9 cellular contexts compared by ENCODE assay signal in the genomic region with DNA sequence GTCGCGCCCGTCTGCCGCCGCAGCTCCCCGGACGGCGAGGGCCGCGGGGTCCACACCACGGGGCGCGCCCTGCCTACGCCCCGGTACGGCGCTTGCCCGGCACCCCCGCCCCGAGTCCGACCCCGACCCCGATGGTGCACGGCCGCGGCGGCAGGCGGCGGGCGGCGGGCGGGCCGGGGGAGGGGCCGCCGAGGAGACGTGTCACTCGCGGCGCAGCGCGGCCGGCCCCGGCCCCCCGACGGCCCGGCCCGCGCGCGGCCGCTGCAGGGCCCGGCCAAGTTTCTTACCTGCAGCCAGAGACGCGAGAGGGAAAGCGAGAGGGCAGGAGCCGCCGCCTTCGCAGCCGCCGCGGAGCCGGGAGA. TPM values are rescaled to one million over a fixed set of nuclear protein-coding genes. Genes with fewer than 3 reads are reported as not detected.
DNase-seq lines count a peak whose midpoint lies in the region; ATAC-seq and TF ChIP-seq lines count a peak whose summit lies in the region.
"Had no signal": no experiment of that assay in that cellular context is flagged by ENCODE, and none has a peak within 500 bp of the region (broad histone marks: within the 10 kb centered on the region; RNA-seq: fewer than 3 reads in every experiment).

No MANE protein-coding gene starts in this region.

- H3K27me3 Mint-ChIP-seq in osteocyte (ENCODE audit: unreplicated experiment): peaks cover 31% of the 10 kb centered on the region

- DNase-seq in osteocyte (ENCODE audit: extremely low spot score, unreplicated experiment) (no peak), NCI-H1694 (lab: John Stamatoyannopoulos, UW) (no peak), HK-2 (ENCODE audit: unreplicated experiment) (no peak), NCI-H2029 (lab: John Stamatoyannopoulos, UW) (no peak)

- H3K27ac Mint-ChIP-seq in osteocyte (ENCODE audit: unreplicated experiment): peak overlapping the region; percentile 60

- peaks cover 0 to 6% (median 1%) of the 10 kb centered on the region in 11 experiments; a peak in 5 of 22 replicates for H3K9me3 ChIP-seq in BLaER1 treated with 17β-estradiol and CSF1 and Interleukin-3, amounts not matched to agents 10 nM and 100 nM (replicated peaks in 1 of 11)
- peaks cover 5% of the 10 kb centered on the region for H3K9me3 ChIP-seq in KOPT-K1 (ENCODE audit: insufficient read depth, low read length, poor library complexity, severe bottlenecking)
- no peaks in the 10 kb centered on the region for H3K9me3 ChIP-seq in duodenal mucosa (ENCODE audit: control insufficient read depth in 1 of 2, low read length in 2 of 2)

- no peak for TF ChIP-seq CTCF in osteocyte (IDR thresholded peaks at IDR 0.05)

- peak; percentile 3 for ATAC-seq in GM21423 (IDR thresholded peaks at IDR 0.05; ENCODE audit: unreplicated experiment)

- peak overlapping the region; percentile 87 to 95 (median 93) for H3K9ac ChIP-seq in BLaER1 treated with 17β-estradiol and CSF1 and Interleukin-3, amounts not matched to agents 10 nM and 100 nM
- peak overlapping the region; percentile 37 to 59 for H3K9ac ChIP-seq in duodenal mucosa (ENCODE audit: low read depth in 1 of 2, low read length in 2 of 2)

- peak overlapping the region; percentile 77 for H3K4me3 Mint-ChIP-seq in osteocyte (ENCODE audit: unreplicated experiment)

- peak overlapping the region; percentile 82 to 93 (median 88) for H3K27ac ChIP-seq in BLaER1 treated with 17β-estradiol and CSF1 and Interleukin-3, amounts not matched to agents 10 nM and 100 nM
- peak overlapping the region; percentile 48 for H3K27ac ChIP-seq in KOPT-K1 (ENCODE audit: low read depth, low read length, poor library complexity, severe bottlenecking)
- peak overlapping the region; percentile 93 for H3K27ac ChIP-seq in duodenal mucosa (ENCODE audit: low read depth, low read length)

- no peaks in the 10 kb centered on the region for H3K9me3 Mint-ChIP-seq in osteocyte (ENCODE audit: unreplicated experiment)

- peaks cover 19 to 37% (median 25%) of the 10 kb centered on the region in 10 experiments for H3K4me1 ChIP-seq in BLaER1 treated with 17β-estradiol and CSF1 and Interleukin-3, amounts not matched to agents 10 nM and 100 nM
- H3K4me1 ChIP-seq in duodenal mucosa (ENCODE audit: control insufficient read depth in 1 of 2, insufficient read depth in 2 of 2, low read length in 2 of 2): peaks cover 44 to 46% of the 10 kb centered on the region in 2 donors

- H3K4me2 ChIP-seq in BLaER1 treated with 17β-estradiol and CSF1 and Interleukin-3, amounts not matched to agents 10 nM and 100 nM: peak overlapping the region in 10 of 11 experiments; percentile 28 to 98 (median 58); a peak in 15 of 22 replicates

- H3K4me1 Mint-ChIP-seq in osteocyte (ENCODE audit: unreplicated experiment): peaks cover 35% of the 10 kb centered on the region

- H3K4me3 ChIP-seq in BLaER1 treated with 17β-estradiol and CSF1 and Interleukin-3, amounts not matched to agents 10 nM and 100 nM: peak overlapping the region; percentile 75 to 94 (median 85)
- H3K4me3 ChIP-seq in duodenal mucosa (ENCODE audit: low read depth in 1 of 2, low read length in 2 of 2): peak overlapping the region; percentile 50 to 84

- H3K27me3 ChIP-seq in BLaER1 treated with 17β-estradiol and CSF1 and Interleukin-3, amounts not matched to agents 10 nM and 100 nM: no peaks in the 10 kb centered on the region
- no peaks in the 10 kb centered on the region for H3K27me3 ChIP-seq in duodenal mucosa (ENCODE audit: control insufficient read depth in 1 of 2, insufficient read depth in 2 of 2, low read length in 2 of 2)

- peaks cover 18 to 31% (median 27%) of the 10 kb centered on the region in 11 experiments for H3K36me3 ChIP-seq in BLaER1 treated with 17β-estradiol and CSF1 and Interleukin-3, amounts not matched to agents 10 nM and 100 nM
- H3K36me3 ChIP-seq in KOPT-K1 (ENCODE audit: insufficient read depth, low read length) (no peaks in the 10 kb centered on the region; the same call in 1 of the 2 replicates), duodenal mucosa (ENCODE audit: control insufficient read depth in 1 of 2, insufficient read depth in 2 of 2, low read length in 2 of 2) (peaks cover 10 to 26% of the 10 kb centered on the region in 2 donors)

- H4K20me1 ChIP-seq in BLaER1 treated with 17β-estradiol and CSF1 and Interleukin-3, amounts not matched to agents 10 nM and 100 nM: peaks cover 4 to 47% (median 35%) of the 10 kb centered on the region in 11 experiments; a peak in 14 of 22 replicates

- H3K36me3 Mint-ChIP-seq in osteocyte (ENCODE audit: unreplicated experiment): peaks cover 19% of the 10 kb centered on the region

RNA-seq across cellular contexts. Expression of gene RRBP1, which starts 0.3 kb away (rescaled TPM):
- 307 and 312 TPM in 2 replicates for total RNA-seq in osteocyte

RNA-seq across cellular contexts. Expression of gene BANF2, which starts 18.0 kb away (rescaled TPM):
- total RNA-seq in osteocyte: not detected in 2 replicates
- total RNA-seq: M059J had no signal
